In the genomic region with DNA sequence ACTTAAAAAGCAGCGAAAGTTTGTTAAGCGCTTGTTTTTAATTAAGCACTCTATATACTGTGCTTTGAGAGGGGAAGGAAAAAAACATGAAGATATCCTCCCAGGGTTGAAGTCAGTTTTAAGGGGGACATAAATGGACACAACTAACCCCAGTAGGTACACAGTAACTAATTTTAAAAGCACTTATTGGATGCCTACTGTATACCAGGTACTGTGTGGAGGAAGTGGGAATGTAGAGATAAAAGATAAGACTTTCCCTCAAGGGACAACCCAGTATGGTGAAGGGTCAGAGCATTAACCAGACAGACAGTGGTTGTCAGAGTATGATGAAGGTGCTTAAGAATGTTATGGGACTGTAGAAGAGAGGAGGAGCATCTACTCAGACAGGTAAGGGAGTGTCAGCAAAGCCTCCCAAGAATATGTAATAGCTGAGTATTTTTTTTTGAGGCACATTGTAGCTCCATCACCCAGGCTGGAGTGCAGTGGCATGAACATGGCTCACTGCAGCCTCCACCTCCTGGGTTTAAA, we compare ENCODE assay signal across 8 cellular contexts. TPM values are rescaled to one million over a fixed set of nuclear protein-coding genes. Genes with fewer than 3 reads are reported as not detected.
DNase-seq lines count a peak whose midpoint lies in the region; TF ChIP-seq lines count a peak whose summit lies in the region.

No MANE protein-coding gene starts in this region.

- H3K36me3 Mint-ChIP-seq in progenitor cell of endocrine pancreas (ENCODE audit: insufficient read depth), result peaks cover 5% of the 10 kb centered on the region

- H3K27me3 Mint-ChIP-seq in progenitor cell of endocrine pancreas, result peaks cover 5% of the 10 kb centered on the region

- DNase-seq in SK-N-MC (ENCODE audit: low read depth, low spot score), result no peak
- no peak for DNase-seq in fibroblast of lung (ENCODE audit: low read depth in 2 of 2)
- no peak for DNase-seq in progenitor cell of endocrine pancreas (ENCODE audit: low spot score, unreplicated experiment)
- no peak for DNase-seq in stimulated activated CD4-positive, alpha-beta T cell treated with anti-CD3 and anti-CD28 coated beads, Interleukin-4, amount 100 ng/mL, for 24 hours
- no peak for DNase-seq in NCI-H526 treated with DMSO at 0.1 percent for 48 hours (lab: John Stamatoyannopoulos, UW)
- DNase-seq in SIG-M5 (lab: John Stamatoyannopoulos, UW), result no peak
- DNase-seq in caudate nucleus (lab: John Stamatoyannopoulos, UW), result no peak

- H4K20me1 ChIP-seq in fibroblast of lung (ENCODE audit: control insufficient read depth, extremely low read depth, insufficient read depth, low read length), result no peaks in the 10 kb centered on the region

- H3K27me3 ChIP-seq in fibroblast of lung (ENCODE audit: control insufficient read depth, insufficient read depth, low read length), result no peaks in the 10 kb centered on the region

- peaks cover 13% of the 10 kb centered on the region for H3K4me1 ChIP-seq in fibroblast of lung (ENCODE audit: control insufficient read depth, extremely low read depth, insufficient read depth, low read length)

- TF ChIP-seq CTCF in fibroblast of lung (conservative IDR thresholded peaks at IDR 0.05 in 1 of 2, IDR thresholded peaks at IDR 0.05 in 1 of 2; ENCODE audit: low read depth in 1 of 2, low read length in 2 of 2) (no peak), progenitor cell of endocrine pancreas (IDR thresholded peaks at IDR 0.05; ENCODE audit: unreplicated experiment) (no peak)

- H3K9me3 Mint-ChIP-seq in progenitor cell of endocrine pancreas (ENCODE audit: low read depth), result no peaks in the 10 kb centered on the region

- H3K27ac Mint-ChIP-seq in progenitor cell of endocrine pancreas, result peak overlapping the region; percentile 99

- peaks cover 44% of the 10 kb centered on the region for H3K79me2 ChIP-seq in fibroblast of lung (ENCODE audit: control insufficient read depth, insufficient read depth, low read length)

- H3K27ac ChIP-seq in SK-N-MC (0 out of 2 replicates have a peak overlapping the region, but pooled peaks have one; percentile 7), fibroblast of lung (ENCODE audit: insufficient read depth, low read length) (peak overlapping the region; percentile 94), caudate nucleus (ENCODE audit: low read depth, low read length) (no peak overlapping the region)

- peak overlapping the region; percentile 93 for H3K4me2 ChIP-seq in fibroblast of lung (ENCODE audit: extremely low read depth, insufficient read depth, low read length)

- peaks cover 36% of the 10 kb centered on the region for H3K4me1 Mint-ChIP-seq in progenitor cell of endocrine pancreas (ENCODE audit: low read depth)

- H3K36me3 ChIP-seq in SK-N-MC (ENCODE audit: insufficient read depth, low read length) (peaks cover 34% of the 10 kb centered on the region), fibroblast of lung (ENCODE audit: control insufficient read depth, insufficient read depth, low read length) (peaks cover 3% of the 10 kb centered on the region)

- H3K9ac ChIP-seq in SK-N-MC (ENCODE audit: insufficient read length) (peak overlapping the region; percentile 98), fibroblast of lung (ENCODE audit: insufficient read depth, low read length) (peak overlapping the region; percentile 90)

- H3K4me3 ChIP-seq in GM08714 (ENCODE audit: low read length) (peak overlapping the region; percentile 99), SK-N-MC (peak overlapping the region; percentile 100), fibroblast of lung (replicated peaks in 1 of 4; ENCODE audit: control extremely low read depth in 1 of 4, insufficient read depth in 1 of 4, low read depth in 3 of 4, low read length in 4 of 4) (peak overlapping the region; percentile 80 to 91 (median 90))

- H3K4me3 Mint-ChIP-seq in progenitor cell of endocrine pancreas (ENCODE audit: low read depth), result peak overlapping the region; percentile 89

- no peaks in the 10 kb centered on the region for H3K9me3 ChIP-seq in SK-N-MC (ENCODE audit: low read depth, low read length)
- H3K9me3 ChIP-seq in fibroblast of lung (ENCODE audit: control insufficient read depth, insufficient read depth, low read depth, low read length), result no peaks in the 10 kb centered on the region

- H2AFZ ChIP-seq in fibroblast of lung (ENCODE audit: low read length), result no peak overlapping the region

RNA-seq across cellular contexts. Expression of gene ABCF1, which starts 0.9 kb away (rescaled TPM):
- 35.5 and 37.2 TPM in 2 replicates for total RNA-seq in fibroblast of lung
- polyA plus RNA-seq in fibroblast of lung, result 49.2 and 62.6 TPM in 2 replicates
- polyA plus RNA-seq in fibroblast of lung (2012), result 74.7 and 79.2 TPM in 2 replicates
- polyA minus RNA-seq in fibroblast of lung (ENCODE audit: low replicate concordance), result 81.9 and 133 TPM in 2 replicates
- total RNA-seq in progenitor cell of endocrine pancreas, result 72.0 and 78.7 TPM in 2 replicates

RNA-seq across cellular contexts. Expression of gene PRR3, which starts 15.0 kb away (rescaled TPM):
- total RNA-seq in fibroblast of lung, result 5.1 and 6.6 TPM in 2 replicates
- polyA plus RNA-seq in fibroblast of lung, result 19.0 and 23.2 TPM in 2 replicates
- 11.1 and 12.7 TPM in 2 replicates for polyA plus RNA-seq in fibroblast of lung (2012)
- 29.1 and 35.8 TPM in 2 replicates for polyA minus RNA-seq in fibroblast of lung (ENCODE audit: low replicate concordance)
- total RNA-seq in progenitor cell of endocrine pancreas, result 16.6 and 19.7 TPM in 2 replicates

RNA-seq across cellular contexts. Expression of gene GNL1, which starts 15.9 kb away (rescaled TPM):
- total RNA-seq in fibroblast of lung, result 50.1 and 67.0 TPM in 2 replicates
- polyA plus RNA-seq in fibroblast of lung, result 33.4 and 35.2 TPM in 2 replicates
- polyA plus RNA-seq in fibroblast of lung (2012), result 57.9 and 66.9 TPM in 2 replicates
- 67.2 and 135 TPM in 2 replicates for polyA minus RNA-seq in fibroblast of lung (ENCODE audit: low replicate concordance)
- total RNA-seq in progenitor cell of endocrine pancreas, result 75.2 and 81.9 TPM in 2 replicates

RNA-seq across cellular contexts. Expression of gene PPP1R10, which starts 44.9 kb away (rescaled TPM):
- total RNA-seq in fibroblast of lung (18.2 and 28.2 TPM in 2 replicates), progenitor cell of endocrine pancreas (141 and 142 TPM in 2 replicates)
- 25.2 and 35.5 TPM in 2 replicates for polyA plus RNA-seq in fibroblast of lung
- 23.7 and 25.5 TPM in 2 replicates for polyA plus RNA-seq in fibroblast of lung (2012)
- polyA minus RNA-seq in fibroblast of lung (ENCODE audit: low replicate concordance), result 41.8 and 43.9 TPM in 2 replicates

RNA-seq across cellular contexts. Expression of gene MRPS18B, which starts 45.5 kb away (rescaled TPM):
- total RNA-seq in fibroblast of lung (76.8 and 85.5 TPM in 2 replicates), progenitor cell of endocrine pancreas (27.5 and 28.2 TPM in 2 replicates)
- polyA plus RNA-seq in fibroblast of lung, result 53.1 and 79.5 TPM in 2 replicates
- polyA plus RNA-seq in fibroblast of lung (2012), result 43.1 and 62.7 TPM in 2 replicates
- 51.0 and 75.7 TPM in 2 replicates for polyA minus RNA-seq in fibroblast of lung (ENCODE audit: low replicate concordance)
